In genomic region chr22:40436460-40437431, GRCh38 we compare ENCODE assay signal across 8 cellular contexts.
DNase-seq lines count a peak whose midpoint lies in the region; ATAC-seq, FAIRE-seq and TF ChIP-seq lines count a peak whose summit lies in the region.

No MANE protein-coding gene starts in this region.

- H3K4me3 Mint-ChIP-seq in stimulated activated naive CD8-positive, alpha-beta T cell treated with anti-CD3 and anti-CD28 coated beads, Interleukin-15, amount 100 ng/mL, for 72 hours, result peak overlapping the region; percentile 61 to 65

- no peaks in the 10 kb centered on the region for H3K27me3 Mint-ChIP-seq in stimulated activated naive CD8-positive, alpha-beta T cell treated with anti-CD3 and anti-CD28 coated beads, Interleukin-15, amount 100 ng/mL, for 72 hours

- no peak overlapping the region for H3K4me3 ChIP-seq in bronchial epithelial cell (ENCODE audit: low read depth, low read length)

- peak; percentile 63 for ATAC-seq in GM21381 (IDR thresholded peaks at IDR 0.05; ENCODE audit: unreplicated experiment)
- peak; percentile 86 for ATAC-seq in stimulated activated naive CD8-positive, alpha-beta T cell treated with anti-CD3 and anti-CD28 coated beads, Interleukin-15, amount 100 ng/mL, for 72 hours

- peaks cover 80% of the 10 kb centered on the region for H3K4me1 Mint-ChIP-seq in stimulated activated naive CD8-positive, alpha-beta T cell treated with anti-CD3 and anti-CD28 coated beads, Interleukin-15, amount 100 ng/mL, for 72 hours

- peak overlapping the region; percentile 52 to 85 for H3K27ac Mint-ChIP-seq in stimulated activated naive CD8-positive, alpha-beta T cell treated with anti-CD3 and anti-CD28 coated beads, Interleukin-15, amount 100 ng/mL, for 72 hours

- FAIRE-seq in bronchial epithelial cell (lab: Jason Lieb, UNC), result no peak

- DNase-seq in NCI-H1417 (lab: John Stamatoyannopoulos, UW), result peak; percentile 6 to 61 (median 11)
- no peak for DNase-seq in NCI-H1417 treated with DMSO at 0.1 percent for 48 hours (lab: John Stamatoyannopoulos, UW)
- DNase-seq in HuH-7 (ENCODE audit: low spot score), result peak; percentile 55
- peak; percentile 43 for DNase-seq in RKO (ENCODE audit: low spot score)
- peak; percentile 70 for DNase-seq in bronchial epithelial cell (ENCODE audit: low read depth)
- DNase-seq in kidney tubule cell (ENCODE audit: low spot score), result peak; percentile 66
- DNase-seq in stimulated activated naive CD8-positive, alpha-beta T cell treated with anti-CD3 and anti-CD28 coated beads, Interleukin-15, amount 100 ng/mL, for 72 hours, result peak in 1 of 2 donors; percentile 27

- H3K9me3 Mint-ChIP-seq in stimulated activated naive CD8-positive, alpha-beta T cell treated with anti-CD3 and anti-CD28 coated beads, Interleukin-15, amount 100 ng/mL, for 72 hours, result no peaks in the 10 kb centered on the region

- no peaks in the 10 kb centered on the region for H3K27me3 ChIP-seq in bronchial epithelial cell (ENCODE audit: control insufficient read depth, insufficient read depth, low read length)

- peak; percentile 31 for TF ChIP-seq CTCF in bronchial epithelial cell (IDR thresholded peaks at IDR 0.05; ENCODE audit: insufficient read depth, low read length, severe bottlenecking)

- peaks cover 6% of the 10 kb centered on the region for H3K36me3 ChIP-seq in bronchial epithelial cell (ENCODE audit: control insufficient read depth, insufficient read depth, low read length)
